8 cellular contexts compared by ENCODE assay signal in genomic region chr15:65792130-65792987, GRCh38. TPM values are rescaled to one million over a fixed set of nuclear protein-coding genes. Genes with fewer than 3 reads are reported as not detected.
DNase-seq lines count a peak whose midpoint lies in the region; ATAC-seq and TF ChIP-seq lines count a peak whose summit lies in the region.

Gene DENND4A (minus strand): TSS chr15:65792293. CDS start chr15:65756450, 35,843 bp downstream.

- peak within 1 kb of the TSS; percentile 68 for H4K91ac ChIP-seq in IMR-90 (ENCODE audit: insufficient read depth, low read depth, low read length)

- WGBS in IMR-90 (ENCODE audit: extremely low coverage in 2 of 2, insufficient read length in 1 of 2), 2 experiments = 2% methylated on average over 14 of the region's 63 CpGs; no CpG with 5 or more reads in 1 of the 2 experiments

- peak within 1 kb of the TSS; percentile 26 to 81; a peak in 3 of 4 replicates for H4K8ac ChIP-seq in IMR-90 (ENCODE audit: low read depth in 2 of 2, low read length in 2 of 2)

- peak within 1 kb of the TSS; percentile 99 for H3K14ac ChIP-seq in IMR-90 (replicated peaks; ENCODE audit: low read depth, low read length)

- H2AK9ac ChIP-seq in IMR-90 (replicated peaks; ENCODE audit: low read depth, low read length, poor library complexity) = peak within 1 kb of the TSS; percentile 45

- H3K36me3 ChIP-seq in IMR-90 (ENCODE audit: control insufficient read depth, insufficient read depth, low read length) = no peaks in the 10 kb centered on the region
- no peaks in the 10 kb centered on the region for H3K36me3 ChIP-seq in mucosa of descending colon (ENCODE audit: low read depth)

- DNase-seq in DMS 273 (lab: John Stamatoyannopoulos, UW; ENCODE audit: unreplicated experiment) = peak; percentile 98
- peak; percentile 98 for DNase-seq in IMR-90
- DNase-seq in OCI-M1 (lab: John Stamatoyannopoulos, UW) = peak; percentile 99
- DNase-seq in activated T-cell treated with anti-CD3 and anti-CD28 coated beads for 4 hours = peak; percentile 98
- peak; percentile 98 for DNase-seq in epithelial cell of esophagus (ENCODE audit: low read depth)
- DNase-seq in mucosa of descending colon = peak; percentile 97 to 99 (median 99)
- peak; percentile 97 for DNase-seq in stimulated activated CD8-positive, alpha-beta memory T cell treated with anti-CD3 and anti-CD28 coated beads, Interleukin-4, amount 100 ng/mL, for 24 hours (ENCODE audit: low read depth)

- H3K18ac ChIP-seq in IMR-90 (ENCODE audit: low read depth, low read length) = peak within 1 kb of the TSS; percentile 55

- peak within 1 kb of the TSS; percentile 90 for H3K9ac ChIP-seq in IMR-90 (ENCODE audit: low read depth, low read length)

- no peaks in the 10 kb centered on the region for H3K27me3 ChIP-seq in IMR-90 (ENCODE audit: control insufficient read depth, insufficient read depth, low read length)

- peak; percentile 74 for TF ChIP-seq POLR2A in IMR-90 (IDR thresholded peaks at IDR 0.05; ENCODE audit: low read depth, low read length)

- peak within 1 kb of the TSS; percentile 93 for H2BK5ac ChIP-seq in IMR-90 (ENCODE audit: low read depth, low read length, poor library complexity, severe bottlenecking)

- ATAC-seq in GM21528 (IDR thresholded peaks at IDR 0.05; ENCODE audit: low FRiP score, unreplicated experiment) (peak; percentile 83), IMR-90 (ENCODE audit: low read depth) (peak; percentile 94), mucosa of descending colon (peak; percentile 95)

- TF ChIP-seq CTCF in IMR-90 (conservative IDR thresholded peaks at IDR 0.05; ENCODE audit: low read depth, low read length) (no peak), epithelial cell of esophagus (IDR thresholded peaks at IDR 0.05; ENCODE audit: insufficient read depth, low read depth, low read length, missing control alignments) (no peak), mucosa of descending colon (IDR thresholded peaks at IDR 0.05) (no peak)

- H3K56ac ChIP-seq in IMR-90 (ENCODE audit: extremely low read depth, insufficient read depth, low read length) = peak within 1 kb of the TSS; percentile 91

- peak within 1 kb of the TSS; percentile 86 for H3K27ac ChIP-seq in IMR-90 (ENCODE audit: insufficient read depth, low read length)

- CTCF ChIA-PET in IMR-90 (lab: Yijun Ruan, JAX) = interaction anchor here (1.0 kb wide), 1 partner anchor 153 kb away, joined by 3 read pairs; no protein-coding TSS in a partner anchor

- peak within 1 kb of the TSS; percentile 95 for H3K4ac ChIP-seq in IMR-90 (ENCODE audit: low read depth, low read length)

- in situ Hi-C loops in IMR-90 (cut with MboI; ENCODE audit: low sequenced_read_pairs) = no loop called here

- H2BK20ac ChIP-seq in IMR-90 (ENCODE audit: low read depth, low read length) = peak within 1 kb of the TSS; percentile 85

- H2AFZ ChIP-seq in IMR-90 (replicated peaks; ENCODE audit: low read length, poor library complexity) = peak within 1 kb of the TSS; percentile 99

- POLR2A ChIA-PET in IMR-90 (lab: Charles Lee; ENCODE audit: unreplicated experiment) = interaction anchor here (0.6 to 0.7 kb wide), 2 partner anchors 77 to 387 kb away, joined by 3 read pairs; partner anchors contain the start of gene RAB11A

- H3K4me1 ChIP-seq in IMR-90 (ENCODE audit: control insufficient read depth, insufficient read depth, low read length) = peaks cover 4% of the 10 kb centered on the region; the same call in 1 of the 2 replicates
- H3K4me1 ChIP-seq in mucosa of descending colon (ENCODE audit: low read depth) = peaks cover 4% of the 10 kb centered on the region

- peaks cover 5% of the 10 kb centered on the region for H3K9me1 ChIP-seq in IMR-90 (ENCODE audit: insufficient read depth, low read length)

- intact Hi-C loops in IMR-90 (cut with micrococcal nuclease) = loop anchor here (1.0 to 5.0 kb wide), 3 partner anchors 40 to 77 kb away; partner anchors contain the start of gene RAB11A
- intact Hi-C loops in mucosa of descending colon (cut with DNase I, micrococcal nuclease) = no loop called here

- H2BK15ac ChIP-seq in IMR-90 (ENCODE audit: low read depth, low read length) = peak within 1 kb of the TSS; percentile 80; the same call in 2 of the 3 replicates

- no TSS peak for BruUV-seq in IMR-90 (replicated peaks; lab: Mats Ljungman, UMichigan)

- peak within 1 kb of the TSS; percentile 94 for H2BK120ac ChIP-seq in IMR-90 (ENCODE audit: low read depth, low read length)

- H3K4me3 ChIP-seq in IMR-90 (ENCODE audit: insufficient read depth, low read depth, low read length) (peak within 1 kb of the TSS; percentile 61), epithelial cell of esophagus (ENCODE audit: low read length) (peak within 1 kb of the TSS; percentile 82), mucosa of descending colon (peak within 1 kb of the TSS; percentile 88)

- H2AK5ac ChIP-seq in IMR-90 (ENCODE audit: low read depth, low read length) = peak within 1 kb of the TSS; percentile 17; the same call in 1 of the 2 replicates

- peaks cover 4% of the 10 kb centered on the region; the same call in 1 of the 2 replicates for H4K20me1 ChIP-seq in IMR-90 (ENCODE audit: insufficient read depth, low read length)

- H4K5ac ChIP-seq in IMR-90 (ENCODE audit: low read depth, low read length) = peak within 1 kb of the TSS; percentile 19; the same call in 1 of the 2 replicates

- peak within 1 kb of the TSS; percentile 86 for H3K23ac ChIP-seq in IMR-90 (ENCODE audit: low read depth, low read length)

- no peaks in the 10 kb centered on the region for H3K9me3 ChIP-seq in IMR-90 (ENCODE audit: control insufficient read depth, insufficient read depth, low read length)
- H3K9me3 ChIP-seq in mucosa of descending colon = no peaks in the 10 kb centered on the region

- H3K79me1 ChIP-seq in IMR-90 (ENCODE audit: low read depth in 1 of 2, low read length in 2 of 2) = peaks cover 6 to 31% of the 10 kb centered on the region in 2 experiments

- peak within 1 kb of the TSS; percentile 99 for H3K4me2 ChIP-seq in IMR-90 (ENCODE audit: low read depth, low read length)

- peak; percentile 13; the same call in 1 of the 2 replicates for TF ChIP-seq RAD21 in IMR-90 (IDR thresholded peaks at IDR 0.05; ENCODE audit: low read length)

- dilution Hi-C loops in IMR-90 (cut with HindIII; ENCODE audit: low sequenced_read_pairs, unreplicated experiment) = no loop called here

TF ChIP-seq in IMR-90, 13 proteins besides CTCF, POLR2A, EP300 and RAD21:
- TF ChIP-seq BHLHE40 (IDR thresholded peaks at IDR 0.05; ENCODE audit: low read depth, low read length) = 0 out of 2 replicates have a peak, but pooled peaks have one; percentile 33
- peak; percentile 85 for TF ChIP-seq RFX5 (IDR thresholded peaks at IDR 0.05; ENCODE audit: low read depth, low read length)
- TF ChIP-seq ELK1 (IDR thresholded peaks at IDR 0.05; ENCODE audit: borderline replicate concordance, low read depth, low read length) = no peak
- no peak for TF ChIP-seq NFE2L2 (IDR thresholded peaks at IDR 0.05; ENCODE audit: low read depth, low read length)
- no peak for TF ChIP-seq SMC3 (IDR thresholded peaks at IDR 0.05; ENCODE audit: low read depth, low read length)
- no peak for TF ChIP-seq USF2 (IDR thresholded peaks at IDR 0.05; ENCODE audit: low read depth, low read length)
- TF ChIP-seq MAFK (IDR thresholded peaks at IDR 0.05; ENCODE audit: low read depth, low read length) = no peak
- no peak for TF ChIP-seq RCOR1 (IDR thresholded peaks at IDR 0.05; ENCODE audit: insufficient replicate concordance, low read length)
- TF ChIP-seq CHD1 (IDR thresholded peaks at IDR 0.05; ENCODE audit: low read depth, low read length) = no peak
- peak; percentile 33; the same call in 1 of the 2 replicates for TF ChIP-seq MXI1 (IDR thresholded peaks at IDR 0.05; ENCODE audit: borderline replicate concordance, low read depth, low read length)
- TF ChIP-seq CEBPB (IDR thresholded peaks at IDR 0.05; ENCODE audit: low read depth, low read length) = peak; percentile 60
- no peak; the same call in 1 of the 2 replicates for TF ChIP-seq MAZ (IDR thresholded peaks at IDR 0.05; ENCODE audit: borderline replicate concordance, low read depth, low read length)
- no peak for TF ChIP-seq FOS (IDR thresholded peaks at IDR 0.05; ENCODE audit: low read depth, low read length)
TF ChIP-seq in IMR-90: peak in this region for 4.

RNA-seq across cellular contexts. Expression of gene DENND4A, which starts in this region (rescaled TPM):
- total RNA-seq in IMR-90 (2012; rRNA removed) = 17.7 and 18.6 TPM in 2 replicates
- polyA plus RNA-seq in IMR-90 (2012; rRNA removed) = 3.2 and 4.1 TPM in 2 replicates
- polyA plus RNA-seq in IMR-90 (2012; cell fraction: cytosol; rRNA removed) = 0.75 and 0.77 TPM in 2 replicates
- 0.83 and 8.7 TPM in 2 replicates for polyA plus RNA-seq in IMR-90 (2012; cell fraction: nucleus; rRNA removed; ENCODE audit: low replicate concordance)
- 10 to 100 TPM; 20.3 to 34.7 (median 20.7) TPM for total RNA-seq in mucosa of descending colon

Comparison
In these comparisons a context has a peak if more than half of its experiments do, and no peak if none do; other contexts are left out.
1. Peak in every context shown above with its lines: DNase-seq, ATAC-seq, H3K4me3 ChIP-seq and H3K27ac ChIP-seq.